ENCODE assay signal across 1 cellular context in genomic region chr19:5624154-5624663, GRCh38.
A peak's percentile ranks its signal among the peaks of the same experiment; 100 is the strongest.
TF ChIP-seq lines count a peak whose summit lies in the region.

No MANE protein-coding gene starts in this region.

TF ChIP-seq in HepG2, 621 proteins besides CTCF, POLR2A, EP300 and RAD21:
- TF ChIP-seq ARID4A (CRISPR knock-in tag; IDR thresholded peaks at IDR 0.05; ENCODE audit: borderline replicate concordance): peak; percentile 35; the same call in 1 of the 2 replicates
- TF ChIP-seq ZBTB39 (CRISPR knock-in tag; IDR thresholded peaks at IDR 0.05): peak; percentile 41; the same call in 1 of the 2 replicates
- no peak for TF ChIP-seq POGK (CRISPR knock-in tag; conservative IDR thresholded peaks at IDR 0.05)
- TF ChIP-seq SAP130 (CRISPR knock-in tag; IDR thresholded peaks at IDR 0.05; ENCODE audit: low read depth): peak; percentile 37; the same call in 1 of the 2 replicates
- peak; percentile 29 for TF ChIP-seq XRCC5 (optimal IDR thresholded peaks at IDR 0.05; ENCODE audit: low read length)
- TF ChIP-seq ZNF770 (CRISPR knock-in tag; IDR thresholded peaks at IDR 0.05): no peak
- TF ChIP-seq RFX1 (IDR thresholded peaks at IDR 0.05): no peak
- TF ChIP-seq ZNF501 (CRISPR knock-in tag; IDR thresholded peaks at IDR 0.05): 0 out of 2 replicates have a peak, but pooled peaks have one; percentile 7
- TF ChIP-seq ZNF691 (CRISPR knock-in tag; IDR thresholded peaks at IDR 0.05; ENCODE audit: borderline replicate concordance, low read depth): no peak
- no peak for TF ChIP-seq MNT (IDR thresholded peaks at IDR 0.05)
- no peak for TF ChIP-seq CREB3 (CRISPR knock-in tag; IDR thresholded peaks at IDR 0.05)
- no peak for TF ChIP-seq ZNF816 (CRISPR knock-in tag; IDR thresholded peaks at IDR 0.05; ENCODE audit: borderline replicate concordance)
- no peak for TF ChIP-seq ZNF207 (IDR thresholded peaks at IDR 0.05; ENCODE audit: borderline replicate concordance)
TF ChIP-seq in HepG2: peak in this region for 5.
